6 cellular contexts compared by ENCODE assay signal in the genomic region with DNA sequence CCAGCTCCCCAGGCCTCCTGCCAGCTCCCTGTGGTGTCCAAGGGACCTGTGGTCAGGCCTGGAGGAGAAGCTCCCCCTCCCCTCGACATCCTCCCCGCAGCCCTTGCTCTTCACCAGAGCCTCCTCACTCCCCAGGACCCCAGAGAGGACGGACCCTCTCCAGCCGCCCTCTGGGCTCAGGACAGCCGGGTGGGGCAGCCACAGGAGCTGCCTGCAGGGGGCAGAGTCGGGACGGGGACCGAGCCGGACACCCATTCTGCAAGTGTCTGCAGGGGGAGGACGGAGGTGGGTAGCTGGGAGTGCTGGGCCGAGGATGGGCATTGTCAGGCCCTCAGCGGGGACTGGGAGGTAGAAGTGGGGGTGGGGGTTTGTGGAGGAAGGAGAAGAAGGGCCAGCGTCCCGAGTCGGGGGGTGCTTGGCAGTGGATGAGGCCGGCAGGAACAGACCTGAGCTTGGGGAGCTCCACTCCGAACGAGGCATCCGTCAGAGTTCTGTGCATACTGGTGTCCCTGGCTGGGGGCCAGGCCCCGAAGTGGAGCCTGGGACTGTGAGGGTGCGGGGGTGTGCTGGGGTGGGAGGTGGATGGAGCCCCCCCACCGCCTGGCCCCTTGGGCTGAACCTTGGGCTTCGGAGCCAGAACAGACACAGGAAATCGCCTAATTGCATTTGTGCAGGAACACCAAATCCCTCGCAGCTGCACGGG. TPM values are rescaled to one million over a fixed set of nuclear protein-coding genes. Genes with fewer than 3 reads are reported as not detected.
A peak's percentile ranks its signal among the peaks of the same experiment; 100 is the strongest.
DNase-seq lines count a peak whose midpoint lies in the region; ATAC-seq, FAIRE-seq and TF ChIP-seq lines count a peak whose summit lies in the region.

No MANE protein-coding gene starts in this region.

- intact Hi-C loops in Right ventricle myocardium superior (cut with DNase I): no loop called here

- H3K4me3 ChIP-seq in BE2C (ENCODE audit: low read depth, low read length): peak overlapping the region; percentile 11

- peak; percentile 93 for FAIRE-seq in urothelium cell line (lab: Jason Lieb, UNC)

- peak; percentile 64 for TF ChIP-seq CTCF in BE2C (IDR thresholded peaks at IDR 0.05; ENCODE audit: low read depth, low read length)

- ATAC-seq in Right ventricle myocardium superior (ENCODE audit: poor library complexity): no peak
- no peak for ATAC-seq in GM18502 (IDR thresholded peaks at IDR 0.05; ENCODE audit: poor library complexity, unreplicated experiment)

- H3K36me3 ChIP-seq in BE2C: no peaks in the 10 kb centered on the region

- DNase-seq in BE2C: peak; percentile 78
- DNase-seq in NCI-H460 (ENCODE audit: extremely low read depth, low read depth): peak; percentile 20
- DNase-seq in Right ventricle myocardium superior: peak; percentile 86
- DNase-seq in urothelium cell line (ENCODE audit: low spot score): peak; percentile 68
- DNase-seq in NCI-H748 (lab: John Stamatoyannopoulos, UW; ENCODE audit: unreplicated experiment): no peak

- peaks cover 6% of the 10 kb centered on the region for H3K4me1 ChIP-seq in BE2C

- no peaks in the 10 kb centered on the region for H3K9me3 ChIP-seq in BE2C

- no peaks in the 10 kb centered on the region for H3K27me3 ChIP-seq in BE2C

RNA-seq across cellular contexts. Expression of a gene that starts 15.2 kb away (rescaled TPM):
- not detected for polyA plus RNA-seq in BE2C (2012; ENCODE audit: insufficient read depth, insufficient read length, low read depth)
- total RNA-seq in NCI-H460 (2014; rRNA removed; shearing (Covaris generic)): not detected in 2 replicates
- polyA plus RNA-seq in NCI-H460 (2014; cell fraction: nucleus; rRNA removed): not detected in 2 replicates
- 5.8 TPM for total RNA-seq in Right ventricle myocardium superior

RNA-seq across cellular contexts. Expression of a gene that starts 23.6 kb away (rescaled TPM):
- 1.6 TPM for polyA plus RNA-seq in BE2C (2012; ENCODE audit: insufficient read depth, insufficient read length, low read depth)
- total RNA-seq in NCI-H460 (2014; rRNA removed; shearing (Covaris generic)): not detected in 2 replicates
- polyA plus RNA-seq in NCI-H460 (2014; cell fraction: nucleus; rRNA removed): not detected in 2 replicates
- total RNA-seq in Right ventricle myocardium superior: 23.0 TPM

RNA-seq across cellular contexts. Expression of a gene that starts 37.7 kb away (rescaled TPM):
- 0.66 TPM for polyA plus RNA-seq in BE2C (2012; ENCODE audit: insufficient read depth, insufficient read length, low read depth)
- not detected in 2 replicates for total RNA-seq in NCI-H460 (2014; rRNA removed; shearing (Covaris generic))
- not detected in 2 replicates for polyA plus RNA-seq in NCI-H460 (2014; cell fraction: nucleus; rRNA removed)
- not detected for total RNA-seq in Right ventricle myocardium superior

RNA-seq across cellular contexts. Expression of a gene that starts 41.7 kb away (rescaled TPM):
- not detected for polyA plus RNA-seq in BE2C (2012; ENCODE audit: insufficient read depth, insufficient read length, low read depth)
- not detected in 2 replicates for total RNA-seq in NCI-H460 (2014; rRNA removed; shearing (Covaris generic))
- polyA plus RNA-seq in NCI-H460 (2014; cell fraction: nucleus; rRNA removed): not detected in 2 replicates
- not detected for total RNA-seq in Right ventricle myocardium superior

RNA-seq across cellular contexts. Expression of a gene that starts 43.0 kb away (rescaled TPM):
- polyA plus RNA-seq in BE2C (2012; ENCODE audit: insufficient read depth, insufficient read length, low read depth): not detected
- total RNA-seq in NCI-H460 (2014; rRNA removed; shearing (Covaris generic)): not detected in 2 replicates
- not detected in 2 replicates for polyA plus RNA-seq in NCI-H460 (2014; cell fraction: nucleus; rRNA removed)
- 35.7 TPM for total RNA-seq in Right ventricle myocardium superior

Comparison
In these comparisons a context has a peak if more than half of its experiments do, and no peak if none do; other contexts are left out.
1. RNA of a gene that starts 23.6 kb away (total RNA-seq): 23.0 TPM in Right ventricle myocardium superior (single experiment); not detected in NCI-H460; every median in the first group is over 10 times any median in the second.